8 cellular contexts compared by ENCODE assay signal in the genomic region with DNA sequence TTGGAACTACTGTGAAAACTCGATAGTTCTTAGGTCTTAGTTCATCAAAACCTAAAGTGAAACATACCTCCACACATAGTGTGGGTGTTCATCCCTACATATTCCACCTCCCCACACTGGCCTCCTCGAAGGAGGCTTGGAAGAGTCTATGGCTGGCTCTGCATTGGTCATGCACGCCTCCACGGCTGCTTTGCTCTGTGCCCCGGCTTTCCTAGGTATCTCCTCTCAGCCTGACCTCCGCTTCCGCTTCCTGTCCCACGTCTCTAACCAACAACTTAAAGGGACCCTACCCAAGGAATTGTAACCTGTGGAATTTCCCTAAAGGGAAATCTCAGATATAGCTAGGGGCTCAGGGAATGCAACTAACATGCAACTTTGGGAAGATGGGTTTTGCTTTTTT.
DNase-seq lines count a peak whose midpoint lies in the region; ATAC-seq, FAIRE-seq and TF ChIP-seq lines count a peak whose summit lies in the region.

No MANE protein-coding gene starts in this region.

- peaks cover 13% of the 10 kb centered on the region for H3K4me1 Mint-ChIP-seq in activated T-helper 1 cell treated with anti-CD3 and anti-CD28 coated beads, Interleukin-12 subunit alpha, Interleukin-12 subunit beta, Interleukin-2, Interleukin-4 antibody, amounts not matched to agents 30 ng/mL and 10 ng/mL and 1 ng/mL, durations not matched to agents 14 hours and 24 hours and 36 hours (ENCODE audit: low read depth)

- no peak for TF ChIP-seq EP300 in gastroesophageal sphincter (IDR thresholded peaks at IDR 0.05)

- H3K9me2 ChIP-seq in PC-9 (ENCODE audit: insufficient read depth) = no peaks in the 10 kb centered on the region

- H4K20me1 ChIP-seq in PC-9 (ENCODE audit: insufficient read depth) = no peaks in the 10 kb centered on the region

- H3K4me2 ChIP-seq in PC-9 = peak overlapping the region; percentile 84

- H3K36me3 ChIP-seq in PC-9 (ENCODE audit: low read depth) = no peaks in the 10 kb centered on the region
- H3K36me3 ChIP-seq in gastroesophageal sphincter = no peaks in the 10 kb centered on the region
- no peaks in the 10 kb centered on the region for H3K36me3 ChIP-seq in pancreas
- no peaks in the 10 kb centered on the region for H3K36me3 ChIP-seq in thyroid gland

- WGBS in gastroesophageal sphincter (ENCODE audit: low coverage in 1 of 2), 2 donors = 45 to 65% methylated on average over 3 to 5 of the region's 8 CpGs
- WGBS in pancreas, 2 donors = 21 to 23% methylated on average over 8 of the region's 8 CpGs
- WGBS in thyroid gland, 2 donors = 72 to 75% methylated on average over 8 of the region's 8 CpGs

- DNase-seq in PC-9 (peak; percentile 55 to 75), pancreas (peak; percentile 24 to 60 (median 38)), thyroid gland (no peak)
- DNase-seq in activated T-helper 1 cell treated with anti-CD3 and anti-CD28 coated beads, Interleukin-12 subunit alpha, Interleukin-12 subunit beta, Interleukin-2, Interleukin-4 antibody, amounts not matched to agents 30 ng/mL and 10 ng/mL and 1 ng/mL, durations not matched to agents 14 hours and 24 hours and 36 hours (ENCODE audit: low spot score) = no peak
- no peak for DNase-seq in stimulated activated naive CD4-positive, alpha-beta T cell (lab: John Stamatoyannopoulos, UW)

- no peaks in the 10 kb centered on the region for H3K9me3 ChIP-seq in PC-9 (ENCODE audit: insufficient read depth, low read depth)
- no peaks in the 10 kb centered on the region for H3K9me3 ChIP-seq in gastroesophageal sphincter
- no peaks in the 10 kb centered on the region for H3K9me3 ChIP-seq in pancreas
- H3K9me3 ChIP-seq in thyroid gland = no peaks in the 10 kb centered on the region

- FAIRE-seq in pancreas (lab: Jason Lieb, UNC) = no peak

- POLR2A ChIA-PET in PC-9 (lab: Charles Lee; ENCODE audit: unreplicated experiment) = interaction anchor here (0.6 to 1.1 kb wide), 5 partner anchors 32 to 1435 kb away, joined by 4 to 7 read pairs (median 6); no protein-coding TSS in a partner anchor

- H3K27me3 Mint-ChIP-seq in activated T-helper 1 cell treated with anti-CD3 and anti-CD28 coated beads, Interleukin-12 subunit alpha, Interleukin-12 subunit beta, Interleukin-2, Interleukin-4 antibody, amounts not matched to agents 30 ng/mL and 10 ng/mL and 1 ng/mL, durations not matched to agents 14 hours and 24 hours and 36 hours (ENCODE audit: insufficient read depth) = peaks cover 10% of the 10 kb centered on the region

- peaks cover 22% of the 10 kb centered on the region; the same call in 1 of the 2 replicates for H3K79me2 ChIP-seq in PC-9 (ENCODE audit: low read depth)

- H3K4me3 ChIP-seq in PC-9 = peak overlapping the region; percentile 62
- H3K4me3 ChIP-seq in gastroesophageal sphincter = peak overlapping the region in 1 of 2 donors; percentile 20
- peak overlapping the region in 2 of 4 donors; percentile 26 to 33 for H3K4me3 ChIP-seq in pancreas
- H3K4me3 ChIP-seq in thyroid gland (replicated peaks in 1 of 3) = no peak overlapping the region

- CTCF ChIA-PET in PC-9 (lab: Charles Lee) = interaction anchor here (0.8 kb wide), 1 partner anchor 49 kb away, joined by 4 read pairs; no protein-coding TSS in a partner anchor

- peak overlapping the region; percentile 76 for H2AFZ ChIP-seq in PC-9

- intact Hi-C loops in PC-9 (cut with micrococcal nuclease; ENCODE audit: unreplicated experiment) = loop anchor here (2.0 to 5.0 kb wide), 3 partner anchors 32 to 115 kb away; no protein-coding TSS in a partner anchor
- intact Hi-C loops in pancreas (cut with DNase I) = no loop called here
- intact Hi-C loops in thyroid gland (cut with DNase I) = no loop called here
- intact Hi-C loops in activated T-helper 1 cell treated with anti-CD3 and anti-CD28 coated beads, Interleukin-12 subunit alpha, Interleukin-12 subunit beta, Interleukin-2, Interleukin-4 antibody, amounts not matched to agents 30 ng/mL and 10 ng/mL and 1 ng/mL, durations not matched to agents 14 hours and 24 hours and 36 hours (cut with micrococcal nuclease) = loop anchor here (1.0 to 5.0 kb wide), 2 partner anchors 115 to 148 kb away; no protein-coding TSS in a partner anchor

- H3F3A ChIP-seq in PC-9 (ENCODE audit: insufficient read depth, low read depth) = peaks cover 16% of the 10 kb centered on the region

- peak overlapping the region; percentile 79 for H3K27ac ChIP-seq in PC-9
- H3K27ac ChIP-seq in gastroesophageal sphincter = no peak overlapping the region
- peak overlapping the region in 2 of 4 donors; percentile 8 to 63 for H3K27ac ChIP-seq in pancreas
- H3K27ac ChIP-seq in thyroid gland = no peak overlapping the region

- H3K27me3 ChIP-seq in PC-9 (ENCODE audit: insufficient read depth, low read depth) (no peaks in the 10 kb centered on the region), gastroesophageal sphincter (no peaks in the 10 kb centered on the region), pancreas (no peaks in the 10 kb centered on the region), thyroid gland (no peaks in the 10 kb centered on the region)

- H3K36me3 Mint-ChIP-seq in activated T-helper 1 cell treated with anti-CD3 and anti-CD28 coated beads, Interleukin-12 subunit alpha, Interleukin-12 subunit beta, Interleukin-2, Interleukin-4 antibody, amounts not matched to agents 30 ng/mL and 10 ng/mL and 1 ng/mL, durations not matched to agents 14 hours and 24 hours and 36 hours (ENCODE audit: low read depth) = no peaks in the 10 kb centered on the region

- BruUV-seq in PC-9 (replicated peaks; lab: Mats Ljungman, UMichigan) = TSS peak; percentile 56

- H3K4me3 Mint-ChIP-seq in activated T-helper 1 cell treated with anti-CD3 and anti-CD28 coated beads, Interleukin-12 subunit alpha, Interleukin-12 subunit beta, Interleukin-2, Interleukin-4 antibody, amounts not matched to agents 30 ng/mL and 10 ng/mL and 1 ng/mL, durations not matched to agents 14 hours and 24 hours and 36 hours = no peak overlapping the region

- TF ChIP-seq CTCF in PC-9 (conservative IDR thresholded peaks at IDR 0.05) (no peak), gastroesophageal sphincter (IDR thresholded peaks at IDR 0.05) (no peak), pancreas (IDR thresholded peaks at IDR 0.05) (no peak), thyroid gland (IDR thresholded peaks at IDR 0.05) (no peak)

- peak; percentile 56 for ATAC-seq in GM18502 (IDR thresholded peaks at IDR 0.05; ENCODE audit: poor library complexity, unreplicated experiment)
- ATAC-seq in gastroesophageal sphincter = peak; percentile 24
- ATAC-seq in pancreas = peak; percentile 75 to 91 (median 85)
- ATAC-seq in GM18907 (IDR thresholded peaks at IDR 0.05; ENCODE audit: unreplicated experiment) = no peak

- TF ChIP-seq POLR2A in gastroesophageal sphincter (IDR thresholded peaks at IDR 0.05) = no peak
- TF ChIP-seq POLR2A in thyroid gland (IDR thresholded peaks at IDR 0.05) = no peak

- H3K4me1 ChIP-seq in PC-9 (replicated peaks; ENCODE audit: insufficient read depth) = peaks cover 51% of the 10 kb centered on the region
- H3K4me1 ChIP-seq in gastroesophageal sphincter = peaks cover 2 to 20% (median 4%) of the 10 kb centered on the region in 3 donors
- peaks cover 0 to 5% (median 0%) of the 10 kb centered on the region in 3 donors for H3K4me1 ChIP-seq in pancreas
- H3K4me1 ChIP-seq in thyroid gland = peaks cover 0 to 5% of the 10 kb centered on the region in 2 donors

- no peak overlapping the region for H3K27ac Mint-ChIP-seq in activated T-helper 1 cell treated with anti-CD3 and anti-CD28 coated beads, Interleukin-12 subunit alpha, Interleukin-12 subunit beta, Interleukin-2, Interleukin-4 antibody, amounts not matched to agents 30 ng/mL and 10 ng/mL and 1 ng/mL, durations not matched to agents 14 hours and 24 hours and 36 hours

- H3K9me3 Mint-ChIP-seq in activated T-helper 1 cell treated with anti-CD3 and anti-CD28 coated beads, Interleukin-12 subunit alpha, Interleukin-12 subunit beta, Interleukin-2, Interleukin-4 antibody, amounts not matched to agents 30 ng/mL and 10 ng/mL and 1 ng/mL, durations not matched to agents 14 hours and 24 hours and 36 hours = no peaks in the 10 kb centered on the region

Comparison
In these comparisons a context has a peak if more than half of its experiments do, and no peak if none do; other contexts are left out.
1. DNase-seq: peak in PC-9 (2 of 2) and pancreas (6 of 6); none in thyroid gland (0 of 2), activated T-helper 1 cell treated with anti-CD3 and anti-CD28 coated beads, Interleukin-12 subunit alpha, Interleukin-12 subunit beta, Interleukin-2, Interleukin-4 antibody, amounts not matched to agents 30 ng/mL and 10 ng/mL and 1 ng/mL, durations not matched to agents 14 hours and 24 hours and 36 hours (single experiment) and stimulated activated naive CD4-positive, alpha-beta T cell (0 of 6).
2. intact Hi-C loops: an anchor here in PC-9 (2.0 to 5.0 kb wide) and activated T-helper 1 cell treated with anti-CD3 and anti-CD28 coated beads, Interleukin-12 subunit alpha, Interleukin-12 subunit beta, Interleukin-2, Interleukin-4 antibody, amounts not matched to agents 30 ng/mL and 10 ng/mL and 1 ng/mL, durations not matched to agents 14 hours and 24 hours and 36 hours (1.0 to 5.0 kb wide); none called in pancreas and thyroid gland.